ENCODE assay signal across 8 cellular contexts in the genomic region with DNA sequence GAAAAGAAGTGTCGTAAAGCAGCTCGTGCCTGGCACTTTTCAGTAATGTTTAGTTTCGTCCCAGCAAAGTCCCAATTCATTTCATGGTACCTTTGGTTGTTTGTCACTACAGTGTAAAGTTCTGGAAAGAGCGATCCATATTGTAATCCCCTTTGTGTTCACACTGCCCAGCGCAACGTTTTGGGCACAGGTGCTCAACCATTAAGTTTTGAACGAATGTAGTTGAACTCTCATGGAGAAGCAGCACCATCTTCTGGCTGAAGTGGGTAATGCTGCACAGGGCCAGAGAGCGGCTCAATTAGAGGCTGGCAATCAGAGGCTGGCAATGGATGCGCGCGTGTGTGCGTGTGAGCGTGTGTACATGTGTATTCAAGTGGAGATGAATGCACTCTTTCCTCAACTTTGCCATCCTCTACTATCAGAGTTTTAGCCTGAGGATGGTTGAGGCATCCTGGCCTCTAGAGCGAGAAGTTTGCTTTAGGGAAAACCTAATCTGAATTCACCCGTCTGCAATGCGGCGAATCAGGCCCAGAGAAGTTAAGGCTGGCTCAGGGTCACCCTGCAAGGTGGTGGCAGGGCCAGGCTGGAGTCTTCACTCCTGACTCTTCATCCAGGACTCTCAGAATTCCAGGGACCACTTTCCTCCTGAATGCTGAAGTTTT. TPM values are rescaled to one million over a fixed set of nuclear protein-coding genes. Genes with fewer than 3 reads are reported as not detected.
A peak's percentile ranks its signal among the peaks of the same experiment; 100 is the strongest.
DNase-seq lines count a peak whose midpoint lies in the region; ATAC-seq and TF ChIP-seq lines count a peak whose summit lies in the region.

No MANE protein-coding gene starts in this region.

- H3K36me3 Mint-ChIP-seq in activated T-cell treated with anti-CD3 and anti-CD28 coated beads, Interleukin-2, amount 50 U/mL, for 72 hours (ENCODE audit: insufficient read depth in 2 of 2), result no peaks in the 10 kb centered on the region

- H3K9me3 Mint-ChIP-seq in activated T-cell treated with anti-CD3 and anti-CD28 coated beads, Interleukin-2, amount 50 U/mL, for 72 hours, result no peaks in the 10 kb centered on the region

- H3K27me3 Mint-ChIP-seq in activated T-cell treated with anti-CD3 and anti-CD28 coated beads, Interleukin-2, amount 50 U/mL, for 72 hours (ENCODE audit: low read depth), result peaks cover 7% of the 10 kb centered on the region

- H3K27ac Mint-ChIP-seq in activated T-cell treated with anti-CD3 and anti-CD28 coated beads, Interleukin-2, amount 50 U/mL, for 72 hours, result no peak overlapping the region

- TF ChIP-seq CTCF in fibroblast of the aortic adventitia (IDR thresholded peaks at IDR 0.05; ENCODE audit: insufficient read depth, low read length), result peak; percentile 96

- H3K4me1 Mint-ChIP-seq in activated T-cell treated with anti-CD3 and anti-CD28 coated beads, Interleukin-2, amount 50 U/mL, for 72 hours (ENCODE audit: low read depth), result no peaks in the 10 kb centered on the region

- DNase-seq in DMS53 treated with DMSO at 0.1 percent for 48 hours (lab: John Stamatoyannopoulos, UW; ENCODE audit: unreplicated experiment), result peak; percentile 35
- DNase-seq in LoVo (ENCODE audit: low spot score), result peak; percentile 70
- peak; percentile 64 for DNase-seq in RKO (ENCODE audit: low spot score)
- DNase-seq in activated T-cell treated with anti-CD3 and anti-CD28 coated beads, Interleukin-2, amount 50 U/mL, for 72 hours, result peak; percentile 82 to 86
- peak; percentile 73 for DNase-seq in fibroblast of the aortic adventitia (ENCODE audit: low read depth)
- peak; percentile 14 for DNase-seq in non-pigmented ciliary epithelial cell (ENCODE audit: low read depth)
- peak; percentile 93 for DNase-seq in superior temporal gyrus (ENCODE audit: extremely low spot score)

- peak; percentile 79 to 92 for ATAC-seq in activated T-cell treated with anti-CD3 and anti-CD28 coated beads, Interleukin-2, amount 50 U/mL, for 72 hours (replicated peaks in 1 of 2)
- ATAC-seq in HG02623 (IDR thresholded peaks at IDR 0.05; ENCODE audit: unreplicated experiment), result no peak

- H3K4me3 Mint-ChIP-seq in activated T-cell treated with anti-CD3 and anti-CD28 coated beads, Interleukin-2, amount 50 U/mL, for 72 hours, result no peak overlapping the region

- no peak overlapping the region for H3K4me3 ChIP-seq in fibroblast of the aortic adventitia (ENCODE audit: low read depth, low read length)

RNA-seq across cellular contexts. Expression of gene DYNLL2, which starts 29.9 kb away (rescaled TPM):
- 10 to 100 TPM; 32.9 to 37.7 TPM for total RNA-seq in activated T-cell treated with anti-CD3 and anti-CD28 coated beads, Interleukin-2, amount 50 U/mL, for 72 hours
- total RNA-seq in fibroblast of the aortic adventitia (ENCODE audit: low replicate concordance), result 15.0 and 17.4 TPM in 2 replicates

RNA-seq across cellular contexts. Expression of gene OR4D1, which starts 35.1 kb away (rescaled TPM):
- total RNA-seq in activated T-cell treated with anti-CD3 and anti-CD28 coated beads, Interleukin-2, amount 50 U/mL, for 72 hours, result under 1 TPM; 0.34 to 0.35 TPM
- total RNA-seq in fibroblast of the aortic adventitia (ENCODE audit: low replicate concordance), result not detected in 2 replicates

RNA-seq across cellular contexts. Expression of gene OR4D2, which starts 53.7 kb away (rescaled TPM):
- total RNA-seq in activated T-cell treated with anti-CD3 and anti-CD28 coated beads, Interleukin-2, amount 50 U/mL, for 72 hours, result not detected
- total RNA-seq in fibroblast of the aortic adventitia (ENCODE audit: low replicate concordance), result not detected in 2 replicates

Comparison
In these comparisons a context has a peak if more than half of its experiments do, and no peak if none do; other contexts are left out.
1. DNase-seq: peak in every context shown above with its lines; median percentile 93 in superior temporal gyrus; 84 in activated T-cell treated with anti-CD3 and anti-CD28 coated beads, Interleukin-2, amount 50 U/mL, for 72 hours; 73 in fibroblast of the aortic adventitia; 70 in LoVo; 64 in RKO; 35 in DMS53 treated with DMSO at 0.1 percent for 48 hours; 14 in non-pigmented ciliary epithelial cell.